In the genomic region with DNA sequence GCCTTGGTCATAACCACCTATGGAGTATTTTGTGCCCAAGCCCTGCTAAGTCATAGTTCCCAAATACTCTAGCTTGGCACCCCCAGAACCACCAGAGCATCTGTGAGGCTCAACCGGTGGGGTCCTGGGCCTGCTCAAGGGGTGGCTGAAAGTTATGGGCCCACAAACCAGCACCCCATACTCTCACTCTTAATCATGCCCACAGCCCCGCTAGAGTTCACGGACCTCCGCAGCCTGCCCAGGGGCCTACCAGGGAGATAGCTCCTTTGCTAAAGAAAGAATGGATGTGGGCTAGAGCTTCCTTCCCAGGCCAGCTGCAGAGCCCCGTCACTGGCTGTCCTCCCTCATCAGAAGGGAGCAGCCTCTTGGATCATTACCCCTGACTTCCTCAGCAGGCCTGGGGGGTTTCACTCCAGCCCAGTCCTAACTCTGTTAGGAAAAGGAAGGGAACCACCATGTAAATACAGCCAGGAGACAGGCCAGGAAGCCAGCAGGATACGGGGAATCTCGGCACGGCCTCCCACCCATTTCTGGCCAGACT, we compare ENCODE assay signal across 8 cellular contexts. TPM values are rescaled to one million over a fixed set of nuclear protein-coding genes. Genes with fewer than 3 reads are reported as not detected.
DNase-seq lines count a peak whose midpoint lies in the region; ATAC-seq, FAIRE-seq and TF ChIP-seq lines count a peak whose summit lies in the region.

No MANE protein-coding gene starts in this region.

- H3K36me3 Mint-ChIP-seq in activated CD4-positive, alpha-beta memory T cell treated with anti-CD3 and anti-CD28 coated beads for 36 hours: peaks cover 2% of the 10 kb centered on the region

- in situ Hi-C loops in HAP-1 (cut with MboI; ENCODE audit: low sequenced_read_pairs): no loop called here

- H3K36me3 ChIP-seq in HAP-1 (replicated peaks): no peaks in the 10 kb centered on the region; the same call in none of the 2 replicates
- H3K36me3 ChIP-seq in right atrium auricular region: peaks cover 3% of the 10 kb centered on the region
- H3K36me3 ChIP-seq in small intestine (ENCODE audit: control insufficient read depth in 2 of 2, insufficient read depth in 2 of 2, low read length in 2 of 2): no peaks in the 10 kb centered on the region

- DNase-seq in HAP-1 (ENCODE audit: low spot score in 2 of 2) (no peak), right atrium auricular region (ENCODE audit: low spot score) (no peak), small intestine (no peak), amniotic stem cell (lab: John Stamatoyannopoulos, UW) (no peak)
- DNase-seq in activated CD4-positive, alpha-beta memory T cell treated with anti-CD3 and anti-CD28 coated beads for 36 hours: no peak
- no peak for DNase-seq in stimulated activated naive CD4-positive, alpha-beta T cell (lab: John Stamatoyannopoulos, UW)
- no peak for DNase-seq in activated CD4-positive, alpha-beta T cell treated with anti-CD3 and anti-CD28 coated beads for 48 hours

- H3K4me3 ChIP-seq in HAP-1: peak overlapping the region; percentile 75
- H3K4me3 ChIP-seq in right atrium auricular region: peak overlapping the region; percentile 85 to 89
- peak overlapping the region in 1 of 2 donors; percentile 98 for H3K4me3 ChIP-seq in small intestine (ENCODE audit: low read depth in 1 of 2, low read length in 2 of 2)

- peak overlapping the region; percentile 94 for H3K4me3 Mint-ChIP-seq in activated CD4-positive, alpha-beta memory T cell treated with anti-CD3 and anti-CD28 coated beads for 36 hours

- H3K9me3 ChIP-seq in HAP-1: no peaks in the 10 kb centered on the region
- no peaks in the 10 kb centered on the region for H3K9me3 ChIP-seq in right atrium auricular region
- no peaks in the 10 kb centered on the region for H3K9me3 ChIP-seq in small intestine (ENCODE audit: control insufficient read depth, low read depth)

- WGBS in small intestine, 3 donors: 25 to 38% (median 26%) methylated on average over 8 of the region's 8 CpGs

- no peak for ATAC-seq in HG02981 (IDR thresholded peaks at IDR 0.05; ENCODE audit: unreplicated experiment)

- CTCF ChIA-PET in activated CD4-positive, alpha-beta memory T cell treated with anti-CD3 and anti-CD28 coated beads for 36 hours (lab: Charles Lee): interaction anchor here (1.2 to 2.2 kb wide), 9 partner anchors 8 to 343 kb away, joined by 3 to 21 read pairs (median 5); partner anchors contain the start of genes ABHD15 and TP53I13

- POLR2A ChIA-PET in activated CD4-positive, alpha-beta memory T cell treated with anti-CD3 and anti-CD28 coated beads for 36 hours (lab: Charles Lee): interaction anchor here (0.6 to 4.1 kb wide), 8 partner anchors 11 to 1542 kb away, joined by 3 to 21 read pairs (median 4); partner anchors contain the start of genes ABHD15 and TP53I13

- H3K27ac Mint-ChIP-seq in activated CD4-positive, alpha-beta memory T cell treated with anti-CD3 and anti-CD28 coated beads for 36 hours: peak overlapping the region; percentile 86

- no peak for TF ChIP-seq CTCF in right atrium auricular region (IDR thresholded peaks at IDR 0.05)

- H3K27me3 Mint-ChIP-seq in activated CD4-positive, alpha-beta memory T cell treated with anti-CD3 and anti-CD28 coated beads for 36 hours: no peaks in the 10 kb centered on the region

- H3K27ac ChIP-seq in right atrium auricular region (peak overlapping the region; percentile 80 to 85), small intestine (ENCODE audit: low read depth in 1 of 2, low read length in 1 of 2) (peak overlapping the region; percentile 15 to 77)

- no peak for FAIRE-seq in small intestine (lab: Jason Lieb, UNC)

- H3K4me1 Mint-ChIP-seq in activated CD4-positive, alpha-beta memory T cell treated with anti-CD3 and anti-CD28 coated beads for 36 hours (ENCODE audit: low read depth): peaks cover 70% of the 10 kb centered on the region

- no peaks in the 10 kb centered on the region for H3K27me3 ChIP-seq in HAP-1 (ENCODE audit: low read depth)
- no peaks in the 10 kb centered on the region for H3K27me3 ChIP-seq in right atrium auricular region
- no peaks in the 10 kb centered on the region for H3K27me3 ChIP-seq in small intestine (ENCODE audit: control insufficient read depth in 2 of 2, insufficient read depth in 2 of 2, low read length in 2 of 2)

- H3K9me3 Mint-ChIP-seq in activated CD4-positive, alpha-beta memory T cell treated with anti-CD3 and anti-CD28 coated beads for 36 hours: no peaks in the 10 kb centered on the region

- intact Hi-C loops in activated CD4-positive, alpha-beta memory T cell treated with anti-CD3 and anti-CD28 coated beads for 36 hours (cut with micrococcal nuclease): loop anchor here (10.0 kb wide), 1 partner anchor 347 kb away; the partner anchor contains the start of gene SSH2

- H3K4me1 ChIP-seq in HAP-1: peaks cover 38% of the 10 kb centered on the region
- H3K4me1 ChIP-seq in right atrium auricular region: peaks cover 0 to 91% of the 10 kb centered on the region in 2 donors
- H3K4me1 ChIP-seq in small intestine (ENCODE audit: control insufficient read depth in 2 of 2, insufficient read depth in 1 of 2, low read depth in 1 of 2, low read length in 1 of 2): peaks cover 2 to 9% of the 10 kb centered on the region in 2 donors

RNA-seq across cellular contexts. Expression of gene GIT1, which starts 1.4 kb away (rescaled TPM):
- total RNA-seq in activated CD4-positive, alpha-beta memory T cell treated with anti-CD3 and anti-CD28 coated beads for 36 hours: 10 to 100 TPM; 51.3 to 54.4 TPM
- total RNA-seq in right atrium auricular region: 10 to 100 TPM; 26.7 to 48.1 TPM
- 10 to 100 TPM; 19.7 to 29.0 (median 21.9) TPM for polyA plus RNA-seq in small intestine

RNA-seq across cellular contexts. Expression of gene ANKRD13B, which starts 4.8 kb away (rescaled TPM):
- total RNA-seq in activated CD4-positive, alpha-beta memory T cell treated with anti-CD3 and anti-CD28 coated beads for 36 hours: 10 to 100 TPM; 14.1 to 15.1 TPM
- total RNA-seq in right atrium auricular region: 1 to 10 TPM; 6.6 to 8.3 TPM
- polyA plus RNA-seq in small intestine: 1 to 10 TPM in 2 of 3 donors, not detected in 1; 3.0 to 4.0 TPM

RNA-seq across cellular contexts. Expression of gene TP53I13, which starts 19.6 kb away (rescaled TPM):
- 10 to 100 TPM; 54.2 to 55.3 TPM for total RNA-seq in activated CD4-positive, alpha-beta memory T cell treated with anti-CD3 and anti-CD28 coated beads for 36 hours
- total RNA-seq in right atrium auricular region: 10 to 100 TPM; 48.8 to 67.0 TPM
- 100 to 1,000 TPM in 2 of 3 donors, 10 to 100 TPM in 1; 66.4 to 326 (median 304) TPM for polyA plus RNA-seq in small intestine

RNA-seq across cellular contexts. Expression of gene ABHD15, which starts 21.2 kb away (rescaled TPM):
- total RNA-seq in activated CD4-positive, alpha-beta memory T cell treated with anti-CD3 and anti-CD28 coated beads for 36 hours: 1 to 10 TPM; 8.9 to 9.8 TPM
- total RNA-seq in right atrium auricular region: 1 to 10 TPM; 9.0 to 9.5 TPM
- 1 to 10 TPM; 6.5 to 9.4 (median 8.7) TPM for polyA plus RNA-seq in small intestine

RNA-seq across cellular contexts. Expression of gene CORO6, which starts 34.6 kb away (rescaled TPM):
- total RNA-seq in activated CD4-positive, alpha-beta memory T cell treated with anti-CD3 and anti-CD28 coated beads for 36 hours: 10 to 100 TPM; 21.3 to 22.1 TPM
- total RNA-seq in right atrium auricular region: 10 to 100 TPM; 65.0 to 87.6 TPM
- polyA plus RNA-seq in small intestine: 1 to 10 TPM in 2 of 3 donors, under 1 TPM in 1; 0.67 to 7.3 (median 1.4) TPM
